6 cellular contexts compared by ENCODE assay signal in the genomic region with DNA sequence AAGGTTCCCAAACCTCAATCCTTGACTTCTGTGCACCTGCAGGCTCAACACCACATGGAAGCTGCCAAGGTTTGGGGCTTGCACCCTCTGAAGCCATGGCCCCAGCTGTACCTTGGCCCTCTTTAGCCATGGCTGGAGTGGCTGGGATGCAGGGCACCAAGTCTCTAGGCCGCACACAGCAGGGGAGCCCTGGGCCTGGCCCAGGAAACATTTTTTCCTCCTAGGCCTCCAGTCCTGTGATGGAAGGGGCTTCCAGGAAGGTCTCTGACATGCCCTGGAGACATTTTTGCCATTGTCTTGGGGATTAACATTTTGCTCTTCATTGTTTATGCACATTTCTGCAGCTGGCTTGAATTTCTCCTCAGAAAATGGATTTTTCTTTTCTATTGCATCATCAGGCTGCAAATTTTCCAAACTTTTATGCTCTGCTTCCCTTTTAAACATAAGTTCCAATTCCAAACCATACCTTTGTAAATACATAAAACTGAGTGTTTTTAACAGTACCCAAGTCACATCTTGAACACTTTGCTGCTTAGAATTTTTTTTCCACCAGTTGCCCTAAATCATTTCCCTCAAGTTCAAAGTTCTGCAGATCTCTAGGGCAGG. TPM values are rescaled to one million over a fixed set of nuclear protein-coding genes. Genes with fewer than 3 reads are reported as not detected.
"Had no signal": no experiment of that assay in that cellular context is flagged by ENCODE, and none has a peak within 500 bp of the region (broad histone marks: within the 10 kb centered on the region; RNA-seq: fewer than 3 reads in every experiment).

No MANE protein-coding gene starts in this region.

RNA-seq across cellular contexts. Expression of gene CEACAM21, which starts 6.7 kb away (rescaled TPM):
- total RNA-seq: osteoblast, smooth muscle cell had no signal
- polyA plus RNA-seq: smooth muscle cell had no signal

RNA-seq across cellular contexts. Expression of gene CEACAM4, which starts 44.2 kb away (rescaled TPM):
- total RNA-seq: occipital lobe, osteoblast, pulmonary artery endothelial cell, smooth muscle cell, urinary bladder had no signal
- polyA plus RNA-seq: neural cell, smooth muscle cell had no signal
